ENCODE assay signal across 12 cellular contexts in genomic region chr1:220367833-220368232, GRCh38.
"Had no signal": no experiment of that assay in that cellular context is flagged by ENCODE, and none has a peak within 500 bp of the region (broad histone marks: within the 10 kb centered on the region; RNA-seq: fewer than 3 reads in every experiment).

No MANE protein-coding gene starts in this region.

- H3K36me3 ChIP-seq: right atrium auricular region, upper lobe of right lung had no signal

- H3K4me1 ChIP-seq: testis, upper lobe of right lung had no signal

- H3K9me3 ChIP-seq: right atrium auricular region, testis, upper lobe of right lung had no signal

- H3K27ac ChIP-seq: skin epidermis, testis, upper lobe of right lung had no signal

- H3K27me3 ChIP-seq: right atrium auricular region, testis, upper lobe of right lung had no signal

- H3K4me3 ChIP-seq: right atrium auricular region, skin epidermis, testis, upper lobe of right lung had no signal

- ATAC-seq: activated naive CD4-positive, alpha-beta T cell treated with anti-CD3 and anti-CD28 coated beads, Interleukin-2, amount 50 U/mL, for 72 hours; activated T-cell treated with anti-CD3 and anti-CD28 coated beads, Interleukin-2, amount 50 U/mL, for 72 hours; esophagus mucosa; left lobe of liver; upper lobe of right lung had no signal

- DNase-seq: activated CD4-positive, alpha-beta T cell treated with anti-CD3 and anti-CD28 coated beads, Interleukin-2, amount 50 U/mL, for 4 hours; activated gamma-delta T cell; activated T-cell treated with anti-CD3 and anti-CD28 coated beads, Interleukin-2, amount 50 U/mL, for 72 hours; effector CD4-positive, alpha-beta T cell; stimulated activated CD4-positive, alpha-beta T cell treated with anti-CD3 and anti-CD28 coated beads, Interleukin-4, amount 100 ng/mL, for 1 hour; testis; upper lobe of right lung had no signal
